30 cellular contexts compared by ENCODE assay signal in the genomic region with DNA sequence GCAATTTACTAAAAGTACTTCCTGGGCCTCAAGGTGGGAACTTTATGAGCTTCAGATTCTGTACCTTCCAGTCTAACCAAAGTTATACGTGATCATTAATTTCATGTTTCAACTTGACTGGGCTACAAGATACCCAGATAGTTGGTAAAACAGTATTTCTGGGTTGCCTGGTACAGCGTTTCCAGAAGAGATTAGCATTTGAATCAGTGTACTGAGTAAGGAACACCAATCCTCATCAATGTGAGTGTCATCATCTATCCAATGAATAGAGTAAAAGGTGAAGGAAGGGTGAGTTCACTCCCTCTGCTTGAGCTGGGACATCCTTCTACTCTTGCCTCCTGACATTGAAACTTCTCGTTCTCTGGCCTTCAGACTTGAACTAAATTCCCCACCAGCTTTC.
"Had no signal": no experiment of that assay in that cellular context is flagged by ENCODE, and none has a peak within 500 bp of the region (broad histone marks: within the 10 kb centered on the region; RNA-seq: fewer than 3 reads in every experiment).

No MANE protein-coding gene starts in this region.

- H3K4me3 Mint-ChIP-seq: activated CD4-positive, alpha-beta T cell treated with anti-CD3 and anti-CD28 coated beads, Interleukin-2, amount 10 ng/mL, durations not matched to agents 24 days and 14 days; activated CD8-positive, alpha-beta memory T cell treated with anti-CD3 and anti-CD28 coated beads, Interleukin-2, amount 10 ng/mL, durations not matched to agents 7 days and 5 days; activated CD8-positive, alpha-beta T cell treated with anti-CD3 and anti-CD28 coated beads, Interleukin-2, amount 10 ng/mL, durations not matched to agents 7 days and 5 days; endodermal cell; nephron; T-helper 17 cell had no signal

- H3K4me3 ChIP-seq: breast epithelium, esophagus muscularis mucosa, heart right ventricle, left ventricle myocardium inferior, lung, ovary, skin epidermis, stomach, thyroid gland, upper lobe of left lung, vagina had no signal

- DNase-seq: activated CD4-positive, alpha-beta T cell treated with anti-CD3 and anti-CD28 coated beads, Interleukin-2, amount 10 ng/mL, durations not matched to agents 24 days and 14 days; activated CD8-positive, alpha-beta memory T cell treated with anti-CD3 and anti-CD28 coated beads, Interleukin-2, amount 10 ng/mL, durations not matched to agents 7 days and 5 days; activated CD8-positive, alpha-beta T cell treated with anti-CD3 and anti-CD28 coated beads, Interleukin-2, amount 10 ng/mL, durations not matched to agents 7 days and 5 days; activated gamma-delta T cell; activated naive CD4-positive, alpha-beta T cell treated with anti-CD3 and anti-CD28 coated beads, Interleukin-2, amount 50 U/mL, for 16 hours; central memory CD4-positive, alpha-beta T cell; endodermal cell; foreskin keratinocyte; heart right ventricle; left ventricle myocardium inferior; mesendoderm; ovary; stimulated activated CD4-positive, alpha-beta T cell treated with anti-CD3 and anti-CD28 coated beads, Interleukin-12 subunit alpha, Interleukin-12 subunit beta, amount 100 ng/mL, for 4 hours; stimulated activated CD4-positive, alpha-beta T cell treated with anti-CD3 and anti-CD28 coated beads, Interleukin-4, amount 100 ng/mL, for 1 hour; stomach; T-helper 17 cell; T1000; thyroid gland; upper lobe of left lung; WERI-Rb-1 had no signal

- ATAC-seq: activated CD4-positive, CD25-positive, alpha-beta regulatory T cell treated with anti-CD3 and anti-CD28 coated beads, Interleukin-2, amount 50 U/mL, for 24 hours; activated CD8-positive, alpha-beta memory T cell treated with anti-CD3 and anti-CD28 coated beads, Interleukin-2, amount 10 ng/mL, durations not matched to agents 7 days and 5 days; activated CD8-positive, alpha-beta T cell treated with anti-CD3 and anti-CD28 coated beads, Interleukin-2, amount 10 ng/mL, durations not matched to agents 7 days and 5 days; foreskin keratinocyte; heart right ventricle; sciatic nerve; T-helper 17 cell had no signal

- H3K27ac ChIP-seq: breast epithelium, esophagus muscularis mucosa, foreskin keratinocyte, heart right ventricle, left ventricle myocardium inferior, ovary, skin epidermis, stomach, thyroid gland, upper lobe of left lung, vagina, WERI-Rb-1 had no signal

- H3K9me3 ChIP-seq: breast epithelium, esophagus muscularis mucosa, heart right ventricle, left ventricle myocardium inferior, ovary, stomach, thyroid gland, upper lobe of left lung, vagina had no signal

- H3K4me1 ChIP-seq: foreskin keratinocyte, thyroid gland had no signal

- H3K27me3 ChIP-seq: breast epithelium, esophagus muscularis mucosa, foreskin keratinocyte, heart right ventricle, ovary, stomach, thyroid gland, upper lobe of left lung, vagina had no signal

- H3K27ac Mint-ChIP-seq: activated CD4-positive, alpha-beta T cell treated with anti-CD3 and anti-CD28 coated beads, Interleukin-2, amount 10 ng/mL, durations not matched to agents 24 days and 14 days; activated CD8-positive, alpha-beta memory T cell treated with anti-CD3 and anti-CD28 coated beads, Interleukin-2, amount 10 ng/mL, durations not matched to agents 7 days and 5 days; activated CD8-positive, alpha-beta T cell treated with anti-CD3 and anti-CD28 coated beads, Interleukin-2, amount 10 ng/mL, durations not matched to agents 7 days and 5 days; endodermal cell; nephron; progenitor cell of endocrine pancreas; T-helper 17 cell had no signal

- H3K27me3 Mint-ChIP-seq: activated CD8-positive, alpha-beta memory T cell treated with anti-CD3 and anti-CD28 coated beads, Interleukin-2, amount 10 ng/mL, durations not matched to agents 7 days and 5 days; progenitor cell of endocrine pancreas; T-helper 17 cell had no signal

- H3K36me3 ChIP-seq: breast epithelium, esophagus muscularis mucosa, heart right ventricle, left ventricle myocardium inferior, ovary, stomach, thyroid gland, upper lobe of left lung, vagina, WERI-Rb-1 had no signal

- FAIRE-seq: islet of Langerhans had no signal
